24 cellular contexts compared by ENCODE assay signal in the genomic region with DNA sequence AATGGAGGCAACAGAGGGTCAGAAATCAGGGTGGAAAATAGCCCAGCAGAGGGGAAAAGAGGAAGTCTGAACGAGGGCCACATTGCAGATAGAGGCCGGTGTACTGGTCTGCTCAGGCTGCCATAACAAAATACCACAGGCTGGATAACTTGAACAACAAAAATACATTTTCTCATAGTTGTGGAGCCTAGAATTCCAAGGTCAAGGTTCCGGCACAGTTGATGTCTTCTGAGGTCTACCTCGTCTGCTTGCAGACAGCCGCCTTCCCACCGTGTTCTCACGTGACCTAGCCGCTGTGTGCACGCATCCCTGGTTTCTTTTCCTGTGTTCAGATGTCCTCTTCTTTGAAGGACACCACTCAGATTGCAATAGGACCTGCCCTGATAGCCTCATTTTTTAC.
"Had no signal": no experiment of that assay in that cellular context is flagged by ENCODE, and none has a peak within 500 bp of the region (broad histone marks: within the 10 kb centered on the region; RNA-seq: fewer than 3 reads in every experiment).

No MANE protein-coding gene starts in this region.

- H3K4me1 ChIP-seq: colonic mucosa, esophagus squamous epithelium, gastrocnemius medialis, heart right ventricle, left lung, lower lobe of right lung had no signal

- H3K27ac ChIP-seq: colonic mucosa, epithelial cell of prostate, esophagus squamous epithelium, gastrocnemius medialis, heart right ventricle, left lung, lower lobe of right lung had no signal

- H3K9me3 ChIP-seq: colonic mucosa, esophagus squamous epithelium, gastrocnemius medialis, left lung, lower lobe of right lung had no signal

- H3K36me3 ChIP-seq: colonic mucosa, esophagus squamous epithelium, gastrocnemius medialis, heart right ventricle, left lung, lower lobe of right lung had no signal

- FAIRE-seq: endometrium, islet of Langerhans, keratinocyte had no signal

- ATAC-seq: effector memory CD8-positive, alpha-beta T cell; esophagus mucosa; gastrocnemius medialis; heart right ventricle; left cardiac atrium; left lung; left ventricle myocardium superior; lower lobe of right lung; naive thymus-derived CD4-positive, alpha-beta T cell had no signal

- H3K27me3 ChIP-seq: colonic mucosa, esophagus squamous epithelium, gastrocnemius medialis, heart right ventricle, left lung had no signal

- H3K4me3 ChIP-seq: colonic mucosa, esophagus squamous epithelium, gastrocnemius medialis, heart right ventricle, left lung, lower lobe of right lung had no signal

- DNase-seq: colonic mucosa; cortex of kidney; effector CD8-positive, alpha-beta T cell; effector memory CD8-positive, alpha-beta T cell; endodermal cell; esophagus squamous epithelium; foreskin fibroblast; foreskin melanocyte; gastrocnemius medialis; glutamatergic neuron; head of caudate nucleus; heart right ventricle; hippocampal formation; left cardiac atrium; left lung; left ventricle myocardium superior; lower lobe of right lung; mesenchymal stem cell; naive thymus-derived CD4-positive, alpha-beta T cell had no signal
